8 cellular contexts compared by ENCODE assay signal in the genomic region with DNA sequence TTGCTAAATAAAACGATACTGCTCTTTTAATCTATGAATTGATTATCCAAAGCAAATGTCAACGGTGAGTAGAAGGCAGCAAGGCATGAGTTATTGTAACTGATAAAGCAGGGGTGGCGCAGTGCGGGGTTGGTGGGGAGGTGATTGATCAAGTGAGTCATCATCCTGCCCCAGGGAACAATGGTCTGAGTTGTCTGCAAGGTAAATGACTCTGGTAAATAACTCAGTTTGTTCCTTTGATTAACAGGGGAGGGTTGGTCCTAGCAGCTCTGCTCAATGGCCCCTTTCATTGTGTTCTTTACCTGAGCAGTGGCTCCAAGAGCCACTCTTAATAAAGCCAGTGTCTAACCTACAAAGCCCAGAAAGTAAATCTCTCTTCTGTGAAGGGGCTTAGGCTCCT.
A peak's percentile ranks its signal among the peaks of the same experiment; 100 is the strongest.
DNase-seq lines count a peak whose midpoint lies in the region; ATAC-seq, FAIRE-seq and TF ChIP-seq lines count a peak whose summit lies in the region.
"Not testable (repeated sequence)": the region's sequence is repeated elsewhere in the genome, so short reads cannot be mapped to it uniquely, and the experiment has no call there.

No MANE protein-coding gene starts in this region.

- peak overlapping the region; percentile 23 to 79 (median 57) for H3K27ac ChIP-seq in body of pancreas
- not testable (repeated sequence) for H3K27ac ChIP-seq in hepatocyte; mesendoderm (ENCODE audit: low read depth, low read length)

- not testable (repeated sequence) for H2AFZ ChIP-seq in hepatocyte

- not testable (repeated sequence) for TF ChIP-seq CTCF in body of pancreas (IDR thresholded peaks at IDR 0.05); hepatocyte (IDR thresholded peaks at IDR 0.05; ENCODE audit: poor library complexity)

- FAIRE-seq in urothelium cell line (lab: Jason Lieb, UNC) = not testable (repeated sequence)

- H4K8ac ChIP-seq in mesendoderm (ENCODE audit: low read depth, low read length) = not testable (repeated sequence)

- H3K36me3 ChIP-seq in body of pancreas (replicated peaks in 1 of 2; ENCODE audit: insufficient read depth in 1 of 2, low read depth in 2 of 2); hepatocyte (replicated peaks; ENCODE audit: insufficient read depth, low read depth); mesendoderm (ENCODE audit: control insufficient read depth, insufficient read depth, low read length): not testable (repeated sequence)

- H2AK5ac ChIP-seq in mesendoderm (ENCODE audit: low read length) = not testable (repeated sequence)

- H3K4me2 ChIP-seq in hepatocyte; mesendoderm (ENCODE audit: low read length): not testable (repeated sequence)

- TF ChIP-seq POLR2A in body of pancreas (IDR thresholded peaks at IDR 0.05) = not testable (repeated sequence)

- H3K18ac ChIP-seq in mesendoderm (ENCODE audit: low read length) = not testable (repeated sequence)

- H4K20me1 ChIP-seq in hepatocyte (ENCODE audit: insufficient read depth, poor library complexity, severe bottlenecking) = not testable (repeated sequence)

- not testable (repeated sequence) for H4K5ac ChIP-seq in mesendoderm (ENCODE audit: low read length)

- not testable (repeated sequence) for H3K23ac ChIP-seq in mesendoderm (ENCODE audit: low read length)

- not testable (repeated sequence) for H3K79me1 ChIP-seq in mesendoderm (ENCODE audit: low read length)

- not testable (repeated sequence) for H3K9me3 ChIP-seq in body of pancreas; hepatocyte (ENCODE audit: low read depth)

- H3K79me2 ChIP-seq in hepatocyte; mesendoderm (ENCODE audit: control insufficient read depth, insufficient read depth, low read length): not testable (repeated sequence)

- not testable (repeated sequence) for H3K4ac ChIP-seq in mesendoderm (ENCODE audit: low read depth, low read length)

- WGBS in body of pancreas, 2 donors = 27 to 48% methylated on average over 3 to 4 of the region's 4 CpGs
- 47% methylated on average over 3 of the region's 4 CpGs for WGBS in hepatocyte (ENCODE audit: low lambda C conversion rate, missing lambda C conversion rate)
- WGBS in mesendoderm (ENCODE audit: extremely low coverage, insufficient coverage, low lambda C conversion rate) = no CpG with 5 or more reads among the region's 4 CpGs

- H2BK5ac ChIP-seq in mesendoderm (ENCODE audit: low read length) = not testable (repeated sequence)

- H3K9ac ChIP-seq in mesendoderm (ENCODE audit: low read length) = not testable (repeated sequence)

- not testable (repeated sequence) for H2BK120ac ChIP-seq in mesendoderm (ENCODE audit: low read depth, low read length)

- not testable (repeated sequence) for H3K4me3 ChIP-seq in body of pancreas; hepatocyte; mesendoderm (ENCODE audit: low read length)

- ATAC-seq in body of pancreas = peak; percentile 87

- intact Hi-C loops in body of pancreas (cut with DNase I) = not testable (repeated sequence)

- H3K56ac ChIP-seq in mesendoderm (ENCODE audit: low read length) = not testable (repeated sequence)

- peaks cover 30% of the 10 kb centered on the region for H3K4me1 ChIP-seq in body of pancreas
- not testable (repeated sequence) for H3K4me1 ChIP-seq in hepatocyte (ENCODE audit: insufficient read depth); mesendoderm (ENCODE audit: control insufficient read depth, low read depth, low read length)

- peak; percentile 54 for DNase-seq in ELR (ENCODE audit: low read depth)
- peak; percentile 47 for DNase-seq in HuH-7 (ENCODE audit: low spot score)
- DNase-seq in NCI-H748 (lab: John Stamatoyannopoulos, UW; ENCODE audit: unreplicated experiment) = peak; percentile 44
- DNase-seq in body of pancreas = peak in 3 of 4 donors; percentile 54 to 57 (median 55)
- peak; percentile 16 for DNase-seq in hepatocyte (ENCODE audit: low spot score)
- peak; percentile 27 for DNase-seq in mesendoderm
- DNase-seq in renal cortical epithelial cell (ENCODE audit: low read depth) = peak; percentile 71
- peak; percentile 11 for DNase-seq in urothelium cell line (ENCODE audit: low spot score)

- H3K9me2 ChIP-seq in hepatocyte (replicated peaks; ENCODE audit: insufficient read depth) = not testable (repeated sequence)

- H3K27me3 ChIP-seq in body of pancreas; hepatocyte; mesendoderm (ENCODE audit: insufficient read depth, low read length, poor library complexity): not testable (repeated sequence)

- not testable (repeated sequence) for H2BK15ac ChIP-seq in mesendoderm (replicated peaks; ENCODE audit: low read depth)

Comparison
In these comparisons a context has a peak if more than half of its experiments do, and no peak if none do; other contexts are left out.
1. DNase-seq: peak in every context shown above with its lines; median percentile 71 in renal cortical epithelial cell; 55 in body of pancreas; 54 in ELR; 47 in HuH-7; 44 in NCI-H748; 27 in mesendoderm; 16 in hepatocyte; 11 in urothelium cell line.